In the genomic region with DNA sequence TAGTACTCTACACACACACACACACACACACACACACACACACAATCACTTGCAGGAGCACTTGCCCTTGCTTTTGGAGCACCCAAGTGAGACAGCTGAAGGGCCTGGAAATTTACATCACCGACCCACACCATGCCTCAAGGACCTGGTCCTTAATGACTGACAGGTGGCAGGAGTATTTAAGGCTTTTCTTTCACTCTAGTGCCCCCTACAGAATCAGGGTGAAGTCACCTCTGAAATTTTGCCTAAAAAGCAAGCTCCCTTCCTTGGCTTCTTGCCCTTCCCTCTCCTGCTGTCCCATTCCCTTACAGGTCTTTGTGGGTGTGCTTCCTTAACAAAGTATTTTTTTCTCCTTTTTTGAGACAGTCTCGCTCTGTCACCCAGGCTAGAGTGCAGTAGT, we compare ENCODE assay signal across 17 cellular contexts.
A peak's percentile ranks its signal among the peaks of the same experiment; 100 is the strongest.
DNase-seq lines count a peak whose midpoint lies in the region; ATAC-seq and TF ChIP-seq lines count a peak whose summit lies in the region.
"Had no signal": no experiment of that assay in that cellular context is flagged by ENCODE, and none has a peak within 500 bp of the region (broad histone marks: within the 10 kb centered on the region; RNA-seq: fewer than 3 reads in every experiment).

No MANE protein-coding gene starts in this region.

- H3K4me2 ChIP-seq in HCT116 (ENCODE audit: low read length): no peak overlapping the region

- H3K4me3 ChIP-seq in GM06990 (replicated peaks; ENCODE audit: low read depth, low read length) (no peak overlapping the region), HCT116 (replicated peaks in 1 of 2; ENCODE audit: low read depth in 1 of 2, low read length in 2 of 2) (no peak overlapping the region), WERI-Rb-1 (ENCODE audit: low read depth, low read length) (no peak overlapping the region), adrenal gland (no peak overlapping the region)
- H3K4me3 ChIP-seq: body of pancreas, lung, thoracic aorta had no signal

- DNase-seq in GM06990 (ENCODE audit: extremely low read depth, insufficient read length): no peak
- peak; percentile 34 for DNase-seq in HCT116 (ENCODE audit: low read depth, low spot score)
- DNase-seq in WERI-Rb-1: peak; percentile 29
- DNase-seq in lung microvascular endothelial cell (ENCODE audit: low read depth in 2 of 2): peak; percentile 6 to 13
- DNase-seq in adrenal gland: no peak
- DNase-seq: activated CD8-positive, alpha-beta T cell treated with anti-CD3 and anti-CD28 coated beads, Interleukin-2, amount 10 ng/mL, durations not matched to agents 7 days and 5 days; activated effector memory CD4-positive, alpha-beta T cell treated with anti-CD3 and anti-CD28 coated beads, Interleukin-2, amount 50 U/mL, for 16 hours; CD8-positive, alpha-beta memory T cell; NCI-H146; occipital lobe; PC-3; T-helper 9 cell had no signal

- H3K27me3 ChIP-seq in GM06990 (replicated peaks; ENCODE audit: control insufficient read depth, insufficient read depth, low read length) (no peaks in the 10 kb centered on the region), HCT116 (ENCODE audit: insufficient read depth, low read length) (no peaks in the 10 kb centered on the region), WERI-Rb-1 (ENCODE audit: insufficient read depth, low read depth, severe bottlenecking) (no peaks in the 10 kb centered on the region), adrenal gland (no peaks in the 10 kb centered on the region)
- H3K27me3 ChIP-seq: body of pancreas had no signal

- H2AFZ ChIP-seq in HCT116 (ENCODE audit: low read depth, low read length, poor library complexity, severe bottlenecking): no peak overlapping the region

- RAD21 ChIA-PET in HCT116 (lab: Charles Lee; ENCODE audit: low non-redundant PET in 1 of 2, low total read pairs in 2 of 2, uncharacterized antibody in 2 of 2, unreplicated experiment in 2 of 2): interaction anchor here in 1 of 2 experiments (0.6 kb wide), 1 partner anchor 122 kb away, joined by 3 read pairs; no protein-coding TSS in a partner anchor

- POLR2A ChIA-PET in HCT116 (lab: Charles Lee): no interaction called here

- TF ChIP-seq RAD21 in HCT116 (IDR thresholded peaks at IDR 0.05; ENCODE audit: low read depth): peak; percentile 58

- no peaks in the 10 kb centered on the region for H4K20me1 ChIP-seq in HCT116 (ENCODE audit: insufficient read depth)

- H3K9ac ChIP-seq in HCT116 (ENCODE audit: low read length): no peak overlapping the region

- H3K9me3 ChIP-seq in HCT116 (ENCODE audit: control insufficient read depth in 1 of 2, insufficient read depth in 1 of 2, low read depth in 1 of 2, low read length in 2 of 2) (no peaks in the 10 kb centered on the region), WERI-Rb-1 (ENCODE audit: severe bottlenecking) (no peaks in the 10 kb centered on the region), adrenal gland (replicated peaks in 1 of 3) (no peaks in the 10 kb centered on the region)
- H3K9me3 ChIP-seq: body of pancreas, thoracic aorta had no signal

- WGBS in adrenal gland, 4 donors: 62 to 77% (median 66%) methylated on average over 2 of the region's 2 CpGs

- ATAC-seq in HCT116 (peak; percentile 70), HG02588 (IDR thresholded peaks at IDR 0.05; ENCODE audit: unreplicated experiment) (no peak), GM18907 (IDR thresholded peaks at IDR 0.05; ENCODE audit: unreplicated experiment) (no peak)
- ATAC-seq: activated CD8-positive, alpha-beta T cell treated with anti-CD3 and anti-CD28 coated beads, Interleukin-2, amount 10 ng/mL, durations not matched to agents 7 days and 5 days; body of pancreas; PC-3 had no signal

- BruUV-seq in HCT116 (replicated peaks; lab: Mats Ljungman, UMichigan): no TSS peak

- H3K36me3 ChIP-seq in GM06990 (ENCODE audit: control insufficient read depth, insufficient read depth, low read length): no peaks in the 10 kb centered on the region
- H3K36me3 ChIP-seq in HCT116 (ENCODE audit: control insufficient read depth in 1 of 2, insufficient read depth in 2 of 2, low read length in 2 of 2): no peaks in the 10 kb centered on the region
- H3K36me3 ChIP-seq in WERI-Rb-1: no peaks in the 10 kb centered on the region
- H3K36me3 ChIP-seq in adrenal gland (replicated peaks in 1 of 2): no peaks in the 10 kb centered on the region
- H3K36me3 ChIP-seq: thoracic aorta had no signal

- H3K79me2 ChIP-seq in HCT116 (ENCODE audit: insufficient read depth, low read length): no peaks in the 10 kb centered on the region

- TF ChIP-seq POLR2A in HCT116 (IDR thresholded peaks at IDR 0.05; ENCODE audit: borderline replicate concordance, extremely low read depth, insufficient read depth, insufficient read length) (no peak), adrenal gland (IDR thresholded peaks at IDR 0.05) (no peak)

- CTCF ChIA-PET in HCT116 (lab: Charles Lee): interaction anchor here (0.6 to 1.3 kb wide), 9 partner anchors 9 to 894 kb away, joined by 3 to 7 read pairs (median 3); no protein-coding TSS in a partner anchor

- peak; percentile 28 for TF ChIP-seq CTCF in GM06990 (IDR thresholded peaks at IDR 0.05; ENCODE audit: insufficient read depth, low read length, poor library complexity, severe bottlenecking)
- peak; percentile 25 to 42 (median 42); a peak in 5 of 6 replicates for TF ChIP-seq CTCF in HCT116 (IDR thresholded peaks at IDR 0.05 in 2 of 3, conservative IDR thresholded peaks at IDR 0.05 in 1 of 3; ENCODE audit: borderline replicate concordance in 1 of 3, insufficient read depth in 1 of 3, low read depth in 2 of 3, low read length in 2 of 3)
- peak; percentile 71 for TF ChIP-seq CTCF in WERI-Rb-1 (IDR thresholded peaks at IDR 0.05; ENCODE audit: low read depth, low read length)
- TF ChIP-seq CTCF in adrenal gland (IDR thresholded peaks at IDR 0.05): peak in 1 of 6 experiments; percentile 8

- intact Hi-C loops in HCT116 (cut with micrococcal nuclease): loop anchor here (10.0 kb wide), 1 partner anchor 769 kb away; no protein-coding TSS in a partner anchor
- intact Hi-C loops in adrenal gland (cut with DNase I): no loop called here

- H3K4me1 ChIP-seq in HCT116 (ENCODE audit: control insufficient read depth in 1 of 2, insufficient read depth in 2 of 2, low read length in 2 of 2) (no peaks in the 10 kb centered on the region), adrenal gland (replicated peaks in 1 of 2) (no peaks in the 10 kb centered on the region)
- H3K4me1 ChIP-seq: body of pancreas had no signal

- H3K27ac ChIP-seq in HCT116 (ENCODE audit: low read depth, low read length) (no peak overlapping the region), WERI-Rb-1 (no peak overlapping the region), adrenal gland (no peak overlapping the region)
- H3K27ac ChIP-seq: body of pancreas, thoracic aorta had no signal

- no peaks in the 10 kb centered on the region for H3K9me2 ChIP-seq in HCT116 (ENCODE audit: insufficient read depth)

TF ChIP-seq in HCT116, 20 proteins besides CTCF, POLR2A, EP300 and RAD21 (continues in another document):
- no peak for TF ChIP-seq CBX3 (IDR thresholded peaks at IDR 0.05; ENCODE audit: low read depth)
- TF ChIP-seq JUND (IDR thresholded peaks at IDR 0.05): no peak
- TF ChIP-seq, protein P1, sequence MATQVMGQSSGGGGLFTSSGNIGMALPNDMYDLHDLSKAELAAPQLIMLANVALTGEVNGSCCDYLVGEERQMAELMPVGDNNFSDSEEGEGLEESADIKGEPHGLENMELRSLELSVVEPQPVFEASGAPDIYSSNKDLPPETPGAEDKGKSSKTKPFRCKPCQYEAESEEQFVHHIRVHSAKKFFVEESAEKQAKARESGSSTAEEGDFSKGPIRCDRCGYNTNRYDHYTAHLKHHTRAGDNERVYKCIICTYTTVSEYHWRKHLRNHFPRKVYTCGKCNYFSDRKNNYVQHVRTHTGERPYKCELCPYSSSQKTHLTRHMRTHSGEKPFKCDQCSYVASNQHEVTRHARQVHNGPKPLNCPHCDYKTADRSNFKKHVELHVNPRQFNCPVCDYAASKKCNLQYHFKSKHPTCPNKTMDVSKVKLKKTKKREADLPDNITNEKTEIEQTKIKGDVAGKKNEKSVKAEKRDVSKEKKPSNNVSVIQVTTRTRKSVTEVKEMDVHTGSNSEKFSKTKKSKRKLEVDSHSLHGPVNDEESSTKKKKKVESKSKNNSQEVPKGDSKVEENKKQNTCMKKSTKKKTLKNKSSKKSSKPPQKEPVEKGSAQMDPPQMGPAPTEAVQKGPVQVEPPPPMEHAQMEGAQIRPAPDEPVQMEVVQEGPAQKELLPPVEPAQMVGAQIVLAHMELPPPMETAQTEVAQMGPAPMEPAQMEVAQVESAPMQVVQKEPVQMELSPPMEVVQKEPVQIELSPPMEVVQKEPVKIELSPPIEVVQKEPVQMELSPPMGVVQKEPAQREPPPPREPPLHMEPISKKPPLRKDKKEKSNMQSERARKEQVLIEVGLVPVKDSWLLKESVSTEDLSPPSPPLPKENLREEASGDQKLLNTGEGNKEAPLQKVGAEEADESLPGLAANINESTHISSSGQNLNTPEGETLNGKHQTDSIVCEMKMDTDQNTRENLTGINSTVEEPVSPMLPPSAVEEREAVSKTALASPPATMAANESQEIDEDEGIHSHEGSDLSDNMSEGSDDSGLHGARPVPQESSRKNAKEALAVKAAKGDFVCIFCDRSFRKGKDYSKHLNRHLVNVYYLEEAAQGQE (IDR thresholded peaks at IDR 0.05; ENCODE audit: low read depth): no peak
- no peak for TF ChIP-seq YY1 (IDR thresholded peaks at IDR 0.05; ENCODE audit: extremely low read depth, insufficient replicate concordance, low read depth, low read length)
- TF ChIP-seq ELF1 (IDR thresholded peaks at IDR 0.05; ENCODE audit: borderline replicate concordance, low read depth): no peak
- no peak for TF ChIP-seq EZH2phosphoT487 (IDR thresholded peaks at IDR 0.05; ENCODE audit: borderline replicate concordance)
- no peak for TF ChIP-seq SIN3A (IDR thresholded peaks at IDR 0.05; ENCODE audit: low read depth)
- no peak for TF ChIP-seq CEBPB (IDR thresholded peaks at IDR 0.05; ENCODE audit: low read depth)
- no peak for TF ChIP-seq ZFX (IDR thresholded peaks at IDR 0.05)
- TF ChIP-seq TCF7L2 (IDR thresholded peaks at IDR 0.05; ENCODE audit: borderline replicate concordance, extremely low read depth, insufficient read depth, insufficient read length): no peak
- TF ChIP-seq EZH2 (IDR thresholded peaks at IDR 0.05): no peak
- no peak for TF ChIP-seq EGR1 (IDR thresholded peaks at IDR 0.05; ENCODE audit: low read depth)
- no peak for TF ChIP-seq SRF (IDR thresholded peaks at IDR 0.05; ENCODE audit: low read depth)
- TF ChIP-seq, protein P2, sequence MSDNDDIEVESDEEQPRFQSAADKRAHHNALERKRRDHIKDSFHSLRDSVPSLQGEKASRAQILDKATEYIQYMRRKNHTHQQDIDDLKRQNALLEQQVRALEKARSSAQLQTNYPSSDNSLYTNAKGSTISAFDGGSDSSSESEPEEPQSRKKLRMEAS (IDR thresholded peaks at IDR 0.05): no peak
- no peak for TF ChIP-seq POLR2AphosphoS5 (IDR thresholded peaks at IDR 0.05; ENCODE audit: low read depth, low read length)
- TF ChIP-seq ZNF274 (IDR thresholded peaks at IDR 0.05; ENCODE audit: low read depth, low read length): no peak

Comparison
In these comparisons a context has a peak if more than half of its experiments do, and no peak if none do; other contexts are left out.
1. DNase-seq: peak in HCT116 (single experiment), WERI-Rb-1 (single experiment) and lung microvascular endothelial cell (2 of 2); none in GM06990 (single experiment) and adrenal gland (0 of 7).